In the genomic region with DNA sequence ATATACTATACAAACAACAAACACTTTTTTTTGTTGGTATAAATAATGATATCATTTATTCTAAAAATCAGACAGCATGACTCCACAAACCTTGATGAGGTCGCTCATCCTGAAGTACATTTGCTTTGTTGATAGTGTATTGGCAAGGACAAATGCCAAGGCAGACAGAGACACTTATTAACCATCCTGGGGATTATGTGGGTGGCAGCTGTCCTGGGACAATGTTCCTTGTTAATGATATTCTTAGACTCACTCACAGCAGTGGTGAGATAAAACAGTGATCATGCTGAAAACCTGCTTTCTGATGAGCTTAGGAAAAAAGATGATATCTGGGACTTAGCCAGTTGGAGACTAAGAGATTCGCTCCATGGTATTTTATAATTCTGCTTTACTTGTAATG, we compare ENCODE assay signal across 27 cellular contexts.
"Had no signal": no experiment of that assay in that cellular context is flagged by ENCODE, and none has a peak within 500 bp of the region (broad histone marks: within the 10 kb centered on the region; RNA-seq: fewer than 3 reads in every experiment).

No MANE protein-coding gene starts in this region.

- H3K27me3 ChIP-seq: ascending aorta, body of pancreas, MG63, Peyer's patch had no signal

- H3K9me3 ChIP-seq: ascending aorta, body of pancreas, MG63, Peyer's patch had no signal

- H3K9ac ChIP-seq: KMS-11 had no signal

- DNase-seq: activated B cell treated with CpG ODN at 0.5 μM for 24 hours; activated CD4-positive, alpha-beta T cell treated with anti-CD3 and anti-CD28 coated beads for 1 hour; activated CD4-positive, alpha-beta T cell treated with anti-CD3 and anti-CD28 coated beads, Interleukin-2, amount 10 ng/mL, durations not matched to agents 24 days and 14 days; activated CD4-positive, alpha-beta T cell treated with anti-CD3 and anti-CD28 coated beads, Interleukin-2, amount 50 U/mL, for 48 hours; activated CD8-positive, alpha-beta memory T cell treated with anti-CD3 and anti-CD28 coated beads, Interleukin-2, amount 10 ng/mL, durations not matched to agents 7 days and 5 days; activated effector memory CD4-positive, alpha-beta T cell treated with anti-CD3 and anti-CD28 coated beads, Interleukin-2, amount 50 U/mL, for 16 hours; activated naive CD4-positive, alpha-beta T cell treated with Interleukin-2 at 50 U/mL for 16 hours; activated naive CD8-positive, alpha-beta T cell treated with anti-CD3 and anti-CD28 coated beads, Interleukin-2, amount 50 U/mL, for 24 hours; activated T-cell treated with anti-CD3 and anti-CD28 coated beads, Interleukin-2, amount 50 U/mL, for 24 hours; amniotic stem cell; body of pancreas; central memory CD4-positive, alpha-beta T cell; MG63; NCI-H1105; NCI-H1436; NCI-H187; NCI-H2081; NCI-H2171 treated with DMSO at 0.1 percent for 48 hours; NCI-H226; NCI-H510A; Peyer's patch; SHP77 treated with DMSO at 0.1 percent for 48 hours; T-helper 17 cell; T-helper 9 cell had no signal

- H3K4me1 ChIP-seq: ascending aorta, body of pancreas, Peyer's patch had no signal

- H3K4me3 ChIP-seq: ascending aorta, body of pancreas, MG63, Peyer's patch had no signal

- H3K4me2 ChIP-seq: KMS-11 had no signal

- ATAC-seq: activated CD8-positive, alpha-beta memory T cell treated with anti-CD3 and anti-CD28 coated beads, Interleukin-2, amount 10 ng/mL, durations not matched to agents 7 days and 5 days; activated naive CD4-positive, alpha-beta T cell treated with anti-CD3 and anti-CD28 coated beads, Interleukin-2, amount 50 U/mL, for 72 hours; activated naive CD8-positive, alpha-beta T cell treated with anti-CD3 and anti-CD28 coated beads, Interleukin-2, amount 50 U/mL, for 24 hours; body of pancreas; T-helper 17 cell had no signal

- H3K36me3 ChIP-seq: ascending aorta, MG63, Peyer's patch had no signal

- H3K27ac ChIP-seq: ascending aorta, body of pancreas, KMS-11, Peyer's patch had no signal
